In the genomic region with DNA sequence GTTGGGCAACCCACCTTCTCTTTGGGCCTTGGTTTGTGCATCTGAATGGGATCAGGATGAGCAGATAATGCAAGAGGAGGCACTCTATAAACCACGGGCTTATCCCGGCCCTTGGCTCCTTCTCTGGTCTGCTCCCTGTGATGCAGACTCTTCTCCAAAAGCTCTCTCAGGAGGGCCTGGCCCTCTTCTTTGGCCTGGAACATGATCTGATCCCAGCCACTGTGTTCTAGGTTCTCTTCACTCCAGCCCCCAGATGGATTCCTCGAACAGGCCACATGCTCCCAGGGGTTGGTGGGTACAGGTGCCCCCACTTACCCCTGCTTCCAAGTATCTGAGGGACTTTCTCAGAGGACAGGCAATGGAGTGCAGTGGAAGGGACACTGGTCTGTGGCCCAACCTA, we compare ENCODE assay signal across 20 cellular contexts. TPM values are rescaled to one million over a fixed set of nuclear protein-coding genes. Genes with fewer than 3 reads are reported as not detected.
DNase-seq lines count a peak whose midpoint lies in the region; ATAC-seq and TF ChIP-seq lines count a peak whose summit lies in the region.
"Had no signal": no experiment of that assay in that cellular context is flagged by ENCODE, and none has a peak within 500 bp of the region (broad histone marks: within the 10 kb centered on the region; RNA-seq: fewer than 3 reads in every experiment).

No MANE protein-coding gene starts in this region.

- H3K36me3 ChIP-seq in esophagus squamous epithelium: peaks cover 0 to 36% (median 0%) of the 10 kb centered on the region in 3 donors
- H3K36me3 ChIP-seq in muscle layer of colon (ENCODE audit: insufficient read depth, low read length): no peaks in the 10 kb centered on the region
- no peaks in the 10 kb centered on the region for H3K36me3 ChIP-seq in transverse colon
- H3K36me3 ChIP-seq: uterus had no signal

- TF ChIP-seq POLR2A in esophagus squamous epithelium (IDR thresholded peaks at IDR 0.05): no peak
- no peak for TF ChIP-seq POLR2A in transverse colon (IDR thresholded peaks at IDR 0.05)

- ATAC-seq in left cardiac atrium (no peak), HG02763 (IDR thresholded peaks at IDR 0.05; ENCODE audit: unreplicated experiment) (no peak)
- ATAC-seq: stimulated activated naive CD8-positive, alpha-beta T cell treated with anti-CD3 and anti-CD28 coated beads, Interleukin-15, Interleukin-2, amounts not matched to agents 100 U/mL and 50 U/mL, for 24 hours had no signal

- H3K9ac ChIP-seq in muscle layer of colon (ENCODE audit: low read length): no peak overlapping the region

- H3K9me3 ChIP-seq in esophagus squamous epithelium (no peaks in the 10 kb centered on the region), muscle layer of colon (ENCODE audit: low read length) (no peaks in the 10 kb centered on the region), transverse colon (no peaks in the 10 kb centered on the region)
- H3K9me3 ChIP-seq: BLaER1 treated with 17β-estradiol and CSF1 and Interleukin-3, amounts not matched to agents 10 nM and 100 nM; SJCRH30; uterus had no signal

- no peak for TF ChIP-seq EP300 in transverse colon (IDR thresholded peaks at IDR 0.05; ENCODE audit: low read depth)

- intact Hi-C loops in cardiac septum (cut with DNase I) (loop anchor here (5.0 kb wide), 1 partner anchor 35 kb away; a partner anchor contains a TSS), left cardiac atrium (cut with DNase I) (no loop called here), esophagus squamous epithelium (cut with DNase I) (no loop called here), transverse colon (cut with DNase I; ENCODE audit: low total_unique reads) (no loop called here)

- in situ Hi-C loops in transverse colon (cut with MboI; ENCODE audit: low pct_ligation_motif_present in 1 of 4, low pct_unique_long_range_greater_than_20kb in 1 of 4, low sequenced_read_pairs in 3 of 4): no loop called here

- H3K4me3 ChIP-seq in esophagus squamous epithelium (no peak overlapping the region), muscle layer of colon (ENCODE audit: low read depth in 1 of 2, low read length in 2 of 2) (no peak overlapping the region), transverse colon (no peak overlapping the region)
- H3K4me3 ChIP-seq: BLaER1 treated with 17β-estradiol and CSF1 and Interleukin-3, amounts not matched to agents 10 nM and 100 nM; SJCRH30; uterus had no signal

- H3K27ac ChIP-seq in esophagus squamous epithelium (peak overlapping the region in 3 of 4 donors; percentile 69 to 86 (median 76)), muscle layer of colon (ENCODE audit: low read depth, low read length) (peak overlapping the region; percentile 46), transverse colon (peak overlapping the region; percentile 88 to 89 (median 88))
- H3K27ac ChIP-seq: SJCRH30, WERI-Rb-1 had no signal

- DNase-seq in cardiac septum (ENCODE audit: low spot score): peak; percentile 55
- no peak for DNase-seq in left cardiac atrium
- DNase-seq in esophagus squamous epithelium (lab: John Stamatoyannopoulos, UW): no peak
- no peak for DNase-seq in transverse colon
- DNase-seq in H4 (ENCODE audit: low spot score): no peak
- DNase-seq in SIG-M5 (lab: John Stamatoyannopoulos, UW): no peak
- DNase-seq: activated naive CD4-positive, alpha-beta T cell treated with Interleukin-2 at 50 U/mL for 16 hours; activated T-cell treated with anti-CD3 and anti-CD28 coated beads for 4 hours; islet precursor cell; NCI-H1105 treated with DMSO at 0.1 percent for 48 hours; NCI-H2171; NCI-H69; SJCRH30; stimulated activated naive CD8-positive, alpha-beta T cell treated with anti-CD3 and anti-CD28 coated beads, Interleukin-15, Interleukin-2, amounts not matched to agents 100 U/mL and 50 U/mL, for 24 hours; T-helper 2 cell; WERI-Rb-1 had no signal

- no peak for TF ChIP-seq CTCF in esophagus squamous epithelium (IDR thresholded peaks at IDR 0.05)
- no peak for TF ChIP-seq CTCF in transverse colon (IDR thresholded peaks at IDR 0.05)

- no peaks in the 10 kb centered on the region for H3K27me3 ChIP-seq in esophagus squamous epithelium
- H3K27me3 ChIP-seq in muscle layer of colon (ENCODE audit: control insufficient read depth in 1 of 2, insufficient read depth in 2 of 2, low read length in 2 of 2): no peaks in the 10 kb centered on the region
- H3K27me3 ChIP-seq in transverse colon: no peaks in the 10 kb centered on the region
- H3K27me3 ChIP-seq: BLaER1 treated with 17β-estradiol and CSF1 and Interleukin-3, amounts not matched to agents 10 nM and 100 nM; SJCRH30; uterus had no signal

- H3K4me1 ChIP-seq in esophagus squamous epithelium (peaks cover 12 to 32% (median 24%) of the 10 kb centered on the region in 3 donors), muscle layer of colon (ENCODE audit: insufficient read depth, low read length) (peaks cover 31% of the 10 kb centered on the region), transverse colon (peaks cover 20 to 33% (median 28%) of the 10 kb centered on the region in 4 donors)
- H3K4me1 ChIP-seq: SJCRH30, uterus had no signal

- 93 to 100% methylated on average over 1 to 2 of the region's 3 CpGs for WGBS in esophagus squamous epithelium, 2 donors
- 80 to 89% methylated on average over 3 of the region's 3 CpGs for WGBS in transverse colon (ENCODE audit: low coverage in 1 of 2), 2 donors

RNA-seq across cellular contexts. Expression of a gene that starts 8.7 kb away (rescaled TPM):
- total RNA-seq in cardiac septum (0.54 TPM), left cardiac atrium (1 to 10 TPM; 1.1 to 2.2 TPM), esophagus squamous epithelium (1 to 10 TPM in 1 of 4 donors, under 1 TPM in 2, not detected in 1; 0.53 to 1.5 (median 0.92) TPM), transverse colon (1 to 10 TPM; 1.3 to 7.6 (median 3.1) TPM)
- not detected in 2 replicates for total RNA-seq in H4 (2014; rRNA removed; shearing (Covaris generic))

RNA-seq across cellular contexts. Expression of a gene that starts 35.0 kb away (rescaled TPM):
- total RNA-seq in cardiac septum: 12.0 TPM
- total RNA-seq in left cardiac atrium: 10 to 100 TPM; 21.6 to 30.2 TPM
- 10 to 100 TPM in 1 of 4 donors, 1 to 10 TPM in 3; 4.0 to 26.7 (median 7.1) TPM for total RNA-seq in esophagus squamous epithelium
- 10 to 100 TPM; 36.7 to 57.6 (median 39.6) TPM for total RNA-seq in transverse colon
- 0.35 and 3.7 TPM in 2 replicates for total RNA-seq in H4 (2014; rRNA removed; shearing (Covaris generic))
